1 cellular context compared by ENCODE assay signal in the genomic region with DNA sequence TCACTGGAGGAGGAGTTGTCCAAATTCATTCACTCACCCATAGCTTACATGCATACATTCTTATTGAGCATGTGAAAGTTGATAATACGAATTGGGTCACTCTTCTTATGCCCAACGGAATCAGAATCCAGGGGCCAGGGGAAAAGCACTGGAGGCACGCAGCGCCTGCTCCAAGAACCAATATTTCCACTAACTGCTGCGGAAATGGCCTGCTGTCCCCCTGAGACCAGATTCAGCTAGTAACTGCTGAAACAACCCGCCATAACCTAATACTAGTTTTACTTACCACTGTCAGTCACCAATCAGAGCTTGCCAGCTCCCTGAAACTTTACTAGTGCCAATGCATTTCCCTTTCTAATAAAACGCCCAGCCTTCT.
TF ChIP-seq lines count a peak whose summit lies in the region.

No MANE protein-coding gene starts in this region.

TF ChIP-seq in K562, 482 proteins besides CTCF, POLR2A, EP300 and RAD21:
- TF ChIP-seq, protein P1, sequence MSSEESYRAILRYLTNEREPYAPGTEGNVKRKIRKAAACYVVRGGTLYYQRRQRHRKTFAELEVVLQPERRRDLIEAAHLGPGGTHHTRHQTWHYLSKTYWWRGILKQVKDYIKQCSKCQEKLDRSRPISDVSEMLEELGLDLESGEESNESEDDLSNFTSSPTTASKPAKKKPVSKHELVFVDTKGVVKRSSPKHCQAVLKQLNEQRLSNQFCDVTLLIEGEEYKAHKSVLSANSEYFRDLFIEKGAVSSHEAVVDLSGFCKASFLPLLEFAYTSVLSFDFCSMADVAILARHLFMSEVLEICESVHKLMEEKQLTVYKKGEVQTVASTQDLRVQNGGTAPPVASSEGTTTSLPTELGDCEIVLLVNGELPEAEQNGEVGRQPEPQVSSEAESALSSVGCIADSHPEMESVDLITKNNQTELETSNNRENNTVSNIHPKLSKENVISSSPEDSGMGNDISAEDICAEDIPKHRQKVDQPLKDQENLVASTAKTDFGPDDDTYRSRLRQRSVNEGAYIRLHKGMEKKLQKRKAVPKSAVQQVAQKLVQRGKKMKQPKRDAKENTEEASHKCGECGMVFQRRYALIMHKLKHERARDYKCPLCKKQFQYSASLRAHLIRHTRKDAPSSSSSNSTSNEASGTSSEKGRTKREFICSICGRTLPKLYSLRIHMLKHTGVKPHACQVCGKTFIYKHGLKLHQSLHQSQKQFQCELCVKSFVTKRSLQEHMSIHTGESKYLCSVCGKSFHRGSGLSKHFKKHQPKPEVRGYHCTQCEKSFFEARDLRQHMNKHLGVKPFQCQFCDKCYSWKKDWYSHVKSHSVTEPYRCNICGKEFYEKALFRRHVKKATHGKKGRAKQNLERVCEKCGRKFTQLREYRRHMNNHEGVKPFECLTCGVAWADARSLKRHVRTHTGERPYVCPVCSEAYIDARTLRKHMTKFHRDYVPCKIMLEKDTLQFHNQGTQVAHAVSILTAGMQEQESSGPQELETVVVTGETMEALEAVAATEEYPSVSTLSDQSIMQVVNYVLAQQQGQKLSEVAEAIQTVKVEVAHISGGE (CRISPR knock-in tag; IDR thresholded peaks at IDR 0.05): no peak
- TF ChIP-seq, protein P2, sequence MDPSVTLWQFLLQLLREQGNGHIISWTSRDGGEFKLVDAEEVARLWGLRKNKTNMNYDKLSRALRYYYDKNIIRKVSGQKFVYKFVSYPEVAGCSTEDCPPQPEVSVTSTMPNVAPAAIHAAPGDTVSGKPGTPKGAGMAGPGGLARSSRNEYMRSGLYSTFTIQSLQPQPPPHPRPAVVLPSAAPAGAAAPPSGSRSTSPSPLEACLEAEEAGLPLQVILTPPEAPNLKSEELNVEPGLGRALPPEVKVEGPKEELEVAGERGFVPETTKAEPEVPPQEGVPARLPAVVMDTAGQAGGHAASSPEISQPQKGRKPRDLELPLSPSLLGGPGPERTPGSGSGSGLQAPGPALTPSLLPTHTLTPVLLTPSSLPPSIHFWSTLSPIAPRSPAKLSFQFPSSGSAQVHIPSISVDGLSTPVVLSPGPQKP (CRISPR knock-in tag; IDR thresholded peaks at IDR 0.05): no peak
- TF ChIP-seq JUN (IDR thresholded peaks at IDR 0.05; ENCODE audit: borderline replicate concordance, low read depth, low read length) (no peak), JUN (CRISPR knock-in tag; IDR thresholded peaks at IDR 0.05; ENCODE audit: borderline replicate concordance) (no peak), ZNF76 (CRISPR knock-in tag; IDR thresholded peaks at IDR 0.05; ENCODE audit: borderline replicate concordance) (no peak), ZEB2 (IDR thresholded peaks at IDR 0.05) (no peak), MTA2 (IDR thresholded peaks at IDR 0.05; ENCODE audit: low read depth) (no peak), RFX7 (CRISPR knock-in tag; IDR thresholded peaks at IDR 0.05) (no peak)
- TF ChIP-seq, protein P3, sequence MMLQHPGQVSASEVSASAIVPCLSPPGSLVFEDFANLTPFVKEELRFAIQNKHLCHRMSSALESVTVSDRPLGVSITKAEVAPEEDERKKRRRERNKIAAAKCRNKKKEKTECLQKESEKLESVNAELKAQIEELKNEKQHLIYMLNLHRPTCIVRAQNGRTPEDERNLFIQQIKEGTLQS (IDR thresholded peaks at IDR 0.05): no peak
- TF ChIP-seq, protein P3 (CRISPR knock-in tag; conservative IDR thresholded peaks at IDR 0.05): no peak
